In genomic region chr3:40477671-40478070, GRCh38 we compare ENCODE assay signal across 6 cellular contexts. TPM values are rescaled to one million over a fixed set of nuclear protein-coding genes. Genes with fewer than 3 reads are reported as not detected.
A peak's percentile ranks its signal among the peaks of the same experiment; 100 is the strongest.
DNase-seq lines count a peak whose midpoint lies in the region; TF ChIP-seq lines count a peak whose summit lies in the region.

No MANE protein-coding gene starts in this region.

- DNase-seq in NOMO-1 treated with DMSO at 0.1 percent for 48 hours (lab: John Stamatoyannopoulos, UW; ENCODE audit: unreplicated experiment) (peak; percentile 6), NOMO-1 (lab: John Stamatoyannopoulos, UW; ENCODE audit: unreplicated experiment in 2 of 2) (no peak), epithelial cell of proximal tubule (ENCODE audit: low read depth) (no peak), smooth muscle cell (lab: John Stamatoyannopoulos, UW; ENCODE audit: unreplicated experiment) (no peak), NK-92 (lab: John Stamatoyannopoulos, UW; ENCODE audit: unreplicated experiment) (no peak), DMS53 (lab: John Stamatoyannopoulos, UW) (no peak)

- H3K4me2 ChIP-seq in smooth muscle cell: peak overlapping the region; percentile 88

- no peaks in the 10 kb centered on the region for H3K9me3 ChIP-seq in smooth muscle cell (replicated peaks; ENCODE audit: low read depth)

- no peaks in the 10 kb centered on the region for H4K20me1 ChIP-seq in smooth muscle cell (ENCODE audit: low read depth)

- H3K79me2 ChIP-seq in smooth muscle cell (ENCODE audit: low read depth): no peaks in the 10 kb centered on the region

- peak overlapping the region; percentile 100 for H2AFZ ChIP-seq in smooth muscle cell (ENCODE audit: low read depth)

- H3K36me3 ChIP-seq in smooth muscle cell (ENCODE audit: low read depth): no peaks in the 10 kb centered on the region

- H3K27ac ChIP-seq in smooth muscle cell (ENCODE audit: low read depth): no peak overlapping the region

- no peaks in the 10 kb centered on the region for H3K27me3 ChIP-seq in smooth muscle cell (ENCODE audit: low read depth)

- H3K4me3 ChIP-seq in epithelial cell of proximal tubule (ENCODE audit: low read depth, low read length): peak overlapping the region; percentile 73
- H3K4me3 ChIP-seq in smooth muscle cell: peak overlapping the region; percentile 92

- TF ChIP-seq CTCF in epithelial cell of proximal tubule (conservative IDR thresholded peaks at IDR 0.05; ENCODE audit: low read depth, low read length) (no peak), smooth muscle cell (IDR thresholded peaks at IDR 0.05; ENCODE audit: borderline replicate concordance, insufficient read depth, poor library complexity, severe bottlenecking) (no peak)

- peaks cover 7% of the 10 kb centered on the region for H3K4me1 ChIP-seq in smooth muscle cell (ENCODE audit: low read depth)

- 75% methylated on average over 4 of the region's 4 CpGs for WGBS in smooth muscle cell (ENCODE audit: low lambda C conversion rate)

- H3F3A ChIP-seq in smooth muscle cell (ENCODE audit: low read depth): no peaks in the 10 kb centered on the region

- peak overlapping the region; percentile 86 for H3K9ac ChIP-seq in smooth muscle cell (ENCODE audit: low read depth)

RNA-seq across cellular contexts. Expression of gene ZNF619, which starts 0.7 kb away (rescaled TPM):
- total RNA-seq in epithelial cell of proximal tubule: 4.9 and 5.3 TPM in 2 replicates
- 2.5 and 2.7 TPM in 2 replicates for total RNA-seq in smooth muscle cell
- 0.70 and 1.1 TPM in 2 replicates for polyA plus RNA-seq in smooth muscle cell

RNA-seq across cellular contexts. Expression of gene RPL14, which starts 20.5 kb away (rescaled TPM):
- total RNA-seq in epithelial cell of proximal tubule (463 and 670 TPM in 2 replicates), smooth muscle cell (381 and 396 TPM in 2 replicates)
- 402 and 403 TPM in 2 replicates for polyA plus RNA-seq in smooth muscle cell

RNA-seq across cellular contexts. Expression of gene ZNF620, which starts 28.2 kb away (rescaled TPM):
- total RNA-seq in epithelial cell of proximal tubule (2.5 and 9.0 TPM in 2 replicates), smooth muscle cell (0.58 and 0.99 TPM in 2 replicates)
- polyA plus RNA-seq in smooth muscle cell: 0.63 and 1.9 TPM in 2 replicates

RNA-seq across cellular contexts. Expression of gene ZNF621, which starts 47.1 kb away (rescaled TPM):
- total RNA-seq in epithelial cell of proximal tubule (5.1 and 7.0 TPM in 2 replicates), smooth muscle cell (18.3 and 20.3 TPM in 2 replicates)
- polyA plus RNA-seq in smooth muscle cell: 3.4 and 5.9 TPM in 2 replicates
